ENCODE assay signal across 8 cellular contexts in the genomic region with DNA sequence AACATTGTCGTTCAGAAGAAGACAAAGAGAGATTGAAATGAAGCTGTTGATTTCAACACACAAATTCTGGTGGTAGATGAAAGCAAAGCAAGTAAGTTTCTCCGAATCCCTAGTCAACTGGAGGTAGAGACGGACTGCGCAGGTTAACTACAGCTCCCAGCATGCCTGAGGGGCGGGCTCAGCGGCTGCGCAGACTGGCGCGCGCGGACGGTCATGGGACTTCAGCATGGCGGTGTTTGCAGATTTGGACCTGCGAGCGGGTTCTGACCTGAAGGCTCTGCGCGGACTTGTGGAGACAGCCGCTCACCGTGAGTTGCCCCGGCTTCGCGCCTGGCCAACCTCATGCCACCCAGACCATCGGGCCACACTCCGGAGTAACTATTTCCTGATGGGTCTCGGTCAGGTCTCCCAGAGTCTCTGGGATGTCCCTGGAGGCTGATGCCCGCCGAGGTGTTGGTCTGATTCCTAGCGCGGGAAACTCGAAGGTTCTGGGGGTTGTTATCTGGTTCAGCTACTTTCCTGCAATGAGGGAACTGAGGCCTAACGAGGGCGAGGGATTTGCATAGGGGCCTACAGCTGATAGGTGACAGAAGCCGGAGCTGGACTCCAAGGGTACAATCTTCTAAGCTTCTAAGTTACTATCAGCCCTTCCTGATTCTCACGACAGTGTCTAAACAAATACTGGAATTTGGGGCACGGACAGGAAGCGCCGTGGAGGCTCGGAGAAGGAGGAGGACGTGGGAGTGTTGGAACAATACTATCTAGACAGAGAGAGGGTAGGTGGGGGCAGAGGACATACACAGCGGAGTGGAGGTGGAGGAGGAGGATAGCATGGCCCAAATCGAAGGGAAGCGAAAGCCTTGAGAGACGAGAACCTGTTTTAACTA. TPM values are rescaled to one million over a fixed set of nuclear protein-coding genes. Genes with fewer than 3 reads are reported as not detected.
A peak's percentile ranks its signal among the peaks of the same experiment; 100 is the strongest.
DNase-seq lines count a peak whose midpoint lies in the region; ATAC-seq, FAIRE-seq and TF ChIP-seq lines count a peak whose summit lies in the region.

A gene (plus strand): TSS at position 214 of the 887 bp plus-strand sequence. CDS start 13 bp downstream, at position 227.

- H3K9me3 ChIP-seq in WERI-Rb-1 (ENCODE audit: severe bottlenecking) (no peaks in the 10 kb centered on the region), breast epithelium (no peaks in the 10 kb centered on the region), iPS-20b (ENCODE audit: insufficient read depth, low read depth, low read length) (peaks cover 5% of the 10 kb centered on the region; the same call in 1 of the 2 replicates), small intestine (ENCODE audit: control insufficient read depth, low read depth) (no peaks in the 10 kb centered on the region)

- H3K27ac ChIP-seq in WERI-Rb-1 (peak within 1 kb of the TSS; percentile 82), breast epithelium (peak within 1 kb of the TSS; percentile 72 to 79), iPS-20b (ENCODE audit: low read length) (peak within 1 kb of the TSS; percentile 23), small intestine (ENCODE audit: low read depth in 1 of 2, low read length in 1 of 2) (peak within 1 kb of the TSS in 1 of 2 donors; percentile 82)

- H3K9ac ChIP-seq in iPS-20b (ENCODE audit: low read depth, low read length): peak within 1 kb of the TSS; percentile 94

- H3K36me3 ChIP-seq in WERI-Rb-1 (peaks cover 23% of the 10 kb centered on the region), breast epithelium (no peaks in the 10 kb centered on the region), iPS-20b (ENCODE audit: insufficient read depth, low read depth, low read length) (peaks cover 18% of the 10 kb centered on the region), small intestine (ENCODE audit: control insufficient read depth in 2 of 2, insufficient read depth in 2 of 2, low read length in 2 of 2) (peaks cover 2 to 4% of the 10 kb centered on the region in 2 donors)

- peak; percentile 52 for DNase-seq in 8988T
- DNase-seq in NCI-H2171 (lab: John Stamatoyannopoulos, UW): peak; percentile 39
- peak; percentile 88 for DNase-seq in WERI-Rb-1
- peak; percentile 77 to 83 for DNase-seq in breast epithelium (ENCODE audit: low spot score in 2 of 2)
- DNase-seq in small intestine: peak; percentile 80

- FAIRE-seq in small intestine (lab: Jason Lieb, UNC): no peak

- ATAC-seq in GM18519 (IDR thresholded peaks at IDR 0.05; ENCODE audit: low FRiP score, unreplicated experiment) (peak; percentile 94), HG03045 (IDR thresholded peaks at IDR 0.05; ENCODE audit: unreplicated experiment) (peak; percentile 98)

- H3K27me3 ChIP-seq in WERI-Rb-1 (ENCODE audit: insufficient read depth, low read depth, severe bottlenecking) (no peaks in the 10 kb centered on the region), breast epithelium (no peaks in the 10 kb centered on the region), iPS-20b (ENCODE audit: insufficient read depth, low read length) (no peaks in the 10 kb centered on the region), small intestine (ENCODE audit: control insufficient read depth in 2 of 2, insufficient read depth in 2 of 2, low read length in 2 of 2) (peaks cover 0 to 1% of the 10 kb centered on the region in 2 donors)

- peak; percentile 32 for TF ChIP-seq POLR2A in breast epithelium (IDR thresholded peaks at IDR 0.05)

- 0 to 1% (median 0%) methylated on average over 43 of the region's 43 CpGs for WGBS in small intestine, 3 donors

- intact Hi-C loops in breast epithelium (cut with DNase I; ENCODE audit: low total_unique reads): no loop called here

- peak within 1 kb of the TSS; percentile 92 for H3K4me3 ChIP-seq in WERI-Rb-1 (ENCODE audit: low read depth, low read length)
- H3K4me3 ChIP-seq in breast epithelium: peak within 1 kb of the TSS; percentile 73 to 78 (median 77)
- H3K4me3 ChIP-seq in iPS-20b (ENCODE audit: low read length): peak within 1 kb of the TSS; percentile 86
- peak within 1 kb of the TSS; percentile 75 to 86 for H3K4me3 ChIP-seq in small intestine (ENCODE audit: low read depth in 1 of 2, low read length in 2 of 2)

- TF ChIP-seq CTCF in WERI-Rb-1 (IDR thresholded peaks at IDR 0.05; ENCODE audit: low read depth, low read length) (no peak), breast epithelium (IDR thresholded peaks at IDR 0.05) (no peak)

- peaks cover 0 to 4% of the 10 kb centered on the region in 2 donors for H3K4me1 ChIP-seq in breast epithelium
- H3K4me1 ChIP-seq in iPS-20b (ENCODE audit: insufficient read depth, low read length): peaks cover 3% of the 10 kb centered on the region; the same call in 1 of the 2 replicates
- H3K4me1 ChIP-seq in small intestine (ENCODE audit: control insufficient read depth in 2 of 2, insufficient read depth in 1 of 2, low read depth in 1 of 2, low read length in 1 of 2): no peaks in the 10 kb centered on the region

RNA-seq across cellular contexts. Expression of the gene that starts here (rescaled TPM):
- total RNA-seq in breast epithelium: 10 to 100 TPM; 31.8 to 48.7 (median 40.3) TPM
- 10 to 100 TPM; 18.4 to 26.6 (median 21.7) TPM for polyA plus RNA-seq in small intestine
